ENCODE assay signal across 8 cellular contexts in genomic region chr1:167714851-167715652, GRCh38. TPM values are rescaled to one million over a fixed set of nuclear protein-coding genes. Genes with fewer than 3 reads are reported as not detected.
DNase-seq lines count a peak whose midpoint lies in the region; ATAC-seq and FAIRE-seq lines count a peak whose summit lies in the region.

No MANE protein-coding gene starts in this region.

- no peaks in the 10 kb centered on the region for H3K27me3 ChIP-seq in skeletal muscle tissue (ENCODE audit: control insufficient read depth in 3 of 3, insufficient read depth in 3 of 3, low read length in 3 of 3)

- peak overlapping the region; percentile 68 to 88 (median 81) for H3K9ac ChIP-seq in skeletal muscle tissue (ENCODE audit: low read depth in 1 of 3, low read length in 3 of 3)

- FAIRE-seq in TTC549 (lab: Jason Lieb, UNC), result peak; percentile 84

- peak; percentile 37 for ATAC-seq in HG03045 (IDR thresholded peaks at IDR 0.05; ENCODE audit: unreplicated experiment)

- H3K4me3 ChIP-seq in iPS-18c (ENCODE audit: insufficient read depth, low read depth, low read length) (peak overlapping the region; percentile 89), skeletal muscle tissue (ENCODE audit: low read length in 3 of 3) (peak overlapping the region; percentile 82 to 98 (median 90))

- H3K36me3 ChIP-seq in skeletal muscle tissue (ENCODE audit: control insufficient read depth in 3 of 3, insufficient read depth in 3 of 3, low read length in 3 of 3), result no peaks in the 10 kb centered on the region

- H3K4me1 ChIP-seq in skeletal muscle tissue (ENCODE audit: control insufficient read depth in 3 of 3, insufficient read depth in 3 of 3, low read length in 3 of 3), result peaks cover 11 to 14% (median 14%) of the 10 kb centered on the region in 3 donors

- DNase-seq in NK-92 treated with Interleukin-12 subunit alpha and Interleukin-12 subunit beta, amount 100 ng/mL, for 24 hours (lab: John Stamatoyannopoulos, UW), result peak; percentile 70
- no peak for DNase-seq in NK-92 (lab: John Stamatoyannopoulos, UW; ENCODE audit: unreplicated experiment)
- DNase-seq in NCI-H2081 (lab: John Stamatoyannopoulos, UW), result peak; percentile 88 to 91
- DNase-seq in brain pericyte (ENCODE audit: low read depth, low spot score), result peak; percentile 71

- H3K9me3 ChIP-seq in iPS-18c (ENCODE audit: control insufficient read depth, insufficient read depth, low read length) (no peaks in the 10 kb centered on the region), skeletal muscle tissue (ENCODE audit: control insufficient read depth in 3 of 3, low read length in 3 of 3) (no peaks in the 10 kb centered on the region)

- H3K27ac ChIP-seq in skeletal muscle tissue (ENCODE audit: low read depth, low read length), result peak overlapping the region; percentile 72

RNA-seq across cellular contexts. Expression of gene MPZL1, which starts 6.7 kb away (rescaled TPM):
- total RNA-seq in skeletal muscle tissue, result 41.8 TPM
